ENCODE assay signal across 10 cellular contexts in the genomic region with DNA sequence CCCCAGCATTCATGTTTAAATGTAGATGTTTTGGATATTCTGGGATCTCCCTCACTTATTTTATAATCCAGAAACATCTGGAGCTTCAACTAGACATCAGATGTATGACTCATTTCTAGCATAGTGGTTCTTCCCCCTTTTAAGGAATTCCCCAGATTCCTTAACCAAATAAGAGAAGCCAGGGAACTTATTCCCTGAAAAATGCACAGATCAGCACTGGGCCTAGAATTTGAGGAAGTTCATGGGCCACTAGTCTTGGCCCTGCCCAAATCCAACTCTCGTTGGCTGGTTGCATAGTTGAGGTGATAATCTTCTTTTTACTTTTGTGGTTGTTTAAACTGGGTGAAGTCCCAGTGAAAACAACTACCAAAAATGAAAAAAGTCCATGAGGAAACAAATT. TPM values are rescaled to one million over a fixed set of nuclear protein-coding genes. Genes with fewer than 3 reads are reported as not detected.
A peak's percentile ranks its signal among the peaks of the same experiment; 100 is the strongest.
DNase-seq lines count a peak whose midpoint lies in the region; ATAC-seq, FAIRE-seq and TF ChIP-seq lines count a peak whose summit lies in the region.
"Had no signal": no experiment of that assay in that cellular context is flagged by ENCODE, and none has a peak within 500 bp of the region (broad histone marks: within the 10 kb centered on the region; RNA-seq: fewer than 3 reads in every experiment).

No MANE protein-coding gene starts in this region.

- H3K4me1 ChIP-seq in fibroblast of lung (ENCODE audit: control insufficient read depth, extremely low read depth, insufficient read depth, low read length), result peaks cover 14% of the 10 kb centered on the region
- H3K4me1 ChIP-seq in sigmoid colon, result peaks cover 0 to 26% (median 21%) of the 10 kb centered on the region in 4 donors

- H3K27ac ChIP-seq in fibroblast of lung (ENCODE audit: insufficient read depth, low read length) (peak overlapping the region; percentile 59), sigmoid colon (peak overlapping the region in 3 of 4 donors; percentile 11 to 58 (median 39))

- WGBS in sigmoid colon, 2 donors, result 54 to 56% methylated on average over 1 of the region's 1 CpG

- H3K9me3 ChIP-seq in fibroblast of lung (ENCODE audit: control insufficient read depth, insufficient read depth, low read depth, low read length), result no peaks in the 10 kb centered on the region
- no peaks in the 10 kb centered on the region for H3K9me3 ChIP-seq in sigmoid colon
- H3K9me3 ChIP-seq: adrenal gland had no signal

- no peak overlapping the region for H3K9ac ChIP-seq in fibroblast of lung (ENCODE audit: insufficient read depth, low read length)

- H3K36me3 ChIP-seq in fibroblast of lung (ENCODE audit: control insufficient read depth, insufficient read depth, low read length), result no peaks in the 10 kb centered on the region
- peaks cover 0 to 35% (median 7%) of the 10 kb centered on the region in 4 donors for H3K36me3 ChIP-seq in sigmoid colon
- H3K36me3 ChIP-seq: adrenal gland had no signal

- no peak overlapping the region for H3K4me3 ChIP-seq in fibroblast of lung (replicated peaks in 1 of 4; ENCODE audit: control extremely low read depth in 1 of 4, insufficient read depth in 1 of 4, low read depth in 3 of 4, low read length in 4 of 4)
- no peak overlapping the region for H3K4me3 ChIP-seq in sigmoid colon
- H3K4me3 ChIP-seq: adrenal gland had no signal

- TF ChIP-seq CTCF in fibroblast of lung (conservative IDR thresholded peaks at IDR 0.05 in 1 of 2, IDR thresholded peaks at IDR 0.05 in 1 of 2; ENCODE audit: low read depth in 1 of 2, low read length in 2 of 2), result no peak
- TF ChIP-seq CTCF in sigmoid colon (IDR thresholded peaks at IDR 0.05), result no peak

- no peaks in the 10 kb centered on the region for H3K9me3 Mint-ChIP-seq in activated naive CD4-positive, alpha-beta T cell treated with anti-CD3 and anti-CD28 coated beads, Interleukin-2, amount 50 U/mL, for 72 hours

- peaks cover 9 to 12% of the 10 kb centered on the region in 2 donors for H3K36me3 Mint-ChIP-seq in activated naive CD4-positive, alpha-beta T cell treated with anti-CD3 and anti-CD28 coated beads, Interleukin-2, amount 50 U/mL, for 72 hours

- DNase-seq in RCC 7860 (ENCODE audit: low spot score) (peak; percentile 89), fibroblast of lung (ENCODE audit: low read depth in 2 of 2) (peak; percentile 88 to 96), sigmoid colon (no peak), SKM-1 (lab: John Stamatoyannopoulos, UW; ENCODE audit: unreplicated experiment) (no peak)
- DNase-seq in activated naive CD4-positive, alpha-beta T cell treated with anti-CD3 and anti-CD28 coated beads, Interleukin-2, amount 50 U/mL, for 72 hours (ENCODE audit: low spot score in 2 of 2), result no peak
- DNase-seq: adrenal gland, islet precursor cell had no signal

- H3K4me2 ChIP-seq in fibroblast of lung (ENCODE audit: extremely low read depth, insufficient read depth, low read length), result no peak overlapping the region

- no peak for TF ChIP-seq EP300 in sigmoid colon (IDR thresholded peaks at IDR 0.05)

- H2AFZ ChIP-seq in fibroblast of lung (ENCODE audit: low read length), result no peak overlapping the region

- H4K20me1 ChIP-seq in fibroblast of lung (ENCODE audit: control insufficient read depth, extremely low read depth, insufficient read depth, low read length), result no peaks in the 10 kb centered on the region

- H3K27me3 ChIP-seq in fibroblast of lung (ENCODE audit: control insufficient read depth, insufficient read depth, low read length) (no peaks in the 10 kb centered on the region), sigmoid colon (no peaks in the 10 kb centered on the region)
- H3K27me3 ChIP-seq: adrenal gland had no signal

- FAIRE-seq in RCC 7860 (lab: Jason Lieb, UNC), result peak; percentile 94

- intact Hi-C loops in sigmoid colon (cut with DNase I), result no loop called here

- no peaks in the 10 kb centered on the region for H3K79me2 ChIP-seq in fibroblast of lung (ENCODE audit: control insufficient read depth, insufficient read depth, low read length)

- TF ChIP-seq POLR2A in GM18505 (IDR thresholded peaks at IDR 0.05; ENCODE audit: borderline replicate concordance, extremely low read depth, insufficient read depth, insufficient read length) (no peak), sigmoid colon (IDR thresholded peaks at IDR 0.05) (no peak)

- H3K27ac Mint-ChIP-seq in activated naive CD4-positive, alpha-beta T cell treated with anti-CD3 and anti-CD28 coated beads, Interleukin-2, amount 50 U/mL, for 72 hours, result peak overlapping the region in 1 of 2 donors; percentile 62

- ATAC-seq in GM18505 (IDR thresholded peaks at IDR 0.05; ENCODE audit: unreplicated experiment), result peak; percentile 61
- ATAC-seq in activated naive CD4-positive, alpha-beta T cell treated with anti-CD3 and anti-CD28 coated beads, Interleukin-2, amount 50 U/mL, for 72 hours, result no peak
- no peak for ATAC-seq in GM18909 (IDR thresholded peaks at IDR 0.05; ENCODE audit: poor library complexity, unreplicated experiment)
- no peak for ATAC-seq in GM18861 (IDR thresholded peaks at IDR 0.05; ENCODE audit: unreplicated experiment)

RNA-seq across cellular contexts. Expression of a gene that starts 20.4 kb away (rescaled TPM):
- 93.3 and 547 TPM in 2 replicates for total RNA-seq in fibroblast of lung
- polyA plus RNA-seq in fibroblast of lung, result 26.2 and 27.7 TPM in 2 replicates
- polyA plus RNA-seq in fibroblast of lung (2012), result 18.5 and 19.3 TPM in 2 replicates
- 1.2 TPM in 1 of 2 replicates, not detected in the other for polyA minus RNA-seq in fibroblast of lung (ENCODE audit: low replicate concordance)
- 100 to 1,000 TPM in 1 of 4 donors, 10 to 100 TPM in 2, 1 to 10 TPM in 1; 6.4 to 208 (median 26.8) TPM for total RNA-seq in sigmoid colon
- polyA plus RNA-seq in sigmoid colon, result 10 to 100 TPM; 10.2 to 39.3 (median 14.6) TPM
- not detected for total RNA-seq in activated naive CD4-positive, alpha-beta T cell treated with anti-CD3 and anti-CD28 coated beads, Interleukin-2, amount 50 U/mL, for 72 hours

RNA-seq across cellular contexts. Expression of a gene that starts 39.4 kb away (rescaled TPM):
- total RNA-seq in fibroblast of lung (168 and 495 TPM in 2 replicates), sigmoid colon (10 to 100 TPM in 1 of 4 donors, 1 to 10 TPM in 3; 8.6 to 13.2 (median 9.0) TPM)
- polyA plus RNA-seq in fibroblast of lung (162 and 172 TPM in 2 replicates), sigmoid colon (10 to 100 TPM; 32.7 to 97.3 (median 74.5) TPM)
- polyA plus RNA-seq in fibroblast of lung (2012), result 137 and 158 TPM in 2 replicates
- 22.8 and 28.4 TPM in 2 replicates for polyA minus RNA-seq in fibroblast of lung (ENCODE audit: low replicate concordance)
- total RNA-seq in activated naive CD4-positive, alpha-beta T cell treated with anti-CD3 and anti-CD28 coated beads, Interleukin-2, amount 50 U/mL, for 72 hours, result 10 to 100 TPM in 1 of 2 donors, 1 to 10 TPM in 1; 1.4 to 15.2 TPM

Comparison
In these comparisons a context has a peak if more than half of its experiments do, and no peak if none do; other contexts are left out.
1. DNase-seq: peak in RCC 7860 (single experiment) and fibroblast of lung (2 of 2); none in sigmoid colon (single experiment), SKM-1 (single experiment) and activated naive CD4-positive, alpha-beta T cell treated with anti-CD3 and anti-CD28 coated beads, Interleukin-2, amount 50 U/mL, for 72 hours (0 of 2).
2. RNA of a gene that starts 20.4 kb away (total RNA-seq): 93.3 to 547 TPM in fibroblast of lung and 6.4 to 208 TPM in sigmoid colon; not detected in activated naive CD4-positive, alpha-beta T cell treated with anti-CD3 and anti-CD28 coated beads, Interleukin-2, amount 50 U/mL, for 72 hours; every median in the first group is over 4 times any median in the second.
3. RNA of a gene that starts 39.4 kb away (total RNA-seq): 168 to 495 TPM in fibroblast of lung; 1.4 to 15.2 TPM in activated naive CD4-positive, alpha-beta T cell treated with anti-CD3 and anti-CD28 coated beads, Interleukin-2, amount 50 U/mL, for 72 hours and 8.6 to 13.2 TPM in sigmoid colon; every median in the first group is over 10 times any median in the second.